In the genomic region with DNA sequence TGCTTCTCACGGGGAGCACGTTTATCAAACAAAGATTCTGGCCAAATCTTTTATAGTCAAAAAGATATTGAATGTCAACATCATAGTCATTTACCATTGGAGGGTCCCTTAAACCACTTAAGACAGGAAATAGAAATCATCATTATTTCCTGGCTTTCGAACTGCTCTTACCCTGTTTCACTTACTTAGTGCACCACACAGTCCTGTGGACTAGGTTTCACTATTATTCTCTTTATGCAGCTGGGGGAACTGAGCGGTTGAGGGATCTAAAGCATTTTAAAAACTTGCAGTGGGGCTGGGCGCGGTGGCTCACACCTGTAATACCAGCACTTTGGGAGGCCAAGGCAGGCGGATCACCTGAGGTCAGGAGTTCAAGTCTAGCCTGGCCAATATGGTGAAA, we compare ENCODE assay signal across 18 cellular contexts. TPM values are rescaled to one million over a fixed set of nuclear protein-coding genes. Genes with fewer than 3 reads are reported as not detected.
DNase-seq lines count a peak whose midpoint lies in the region; ATAC-seq and TF ChIP-seq lines count a peak whose summit lies in the region.
"Had no signal": no experiment of that assay in that cellular context is flagged by ENCODE, and none has a peak within 500 bp of the region (broad histone marks: within the 10 kb centered on the region; RNA-seq: fewer than 3 reads in every experiment).

No MANE protein-coding gene starts in this region.

- H3K4me3 ChIP-seq in DND-41 (ENCODE audit: low read depth in 1 of 2, low read length in 2 of 2) (no peak overlapping the region), Loucy (ENCODE audit: low read length, poor library complexity, severe bottlenecking) (no peak overlapping the region)
- H3K4me3 ChIP-seq: GM12878 had no signal

- H3K4me2 ChIP-seq in DND-41 (ENCODE audit: insufficient read depth, low read length) = no peak overlapping the region
- H3K4me2 ChIP-seq in Loucy (ENCODE audit: low read depth, low read length, poor library complexity, severe bottlenecking) = no peak overlapping the region

- CTCF ChIA-PET in activated CD8-positive, alpha-beta memory T cell treated with anti-CD3 and anti-CD28 coated beads, Interleukin-2, amount 10 ng/mL, durations not matched to agents 7 days and 5 days (lab: Charles Lee) = interaction anchor here (1.5 kb wide), 2 partner anchors 9 to 1414 kb away, joined by 3 to 4 read pairs; no protein-coding TSS in a partner anchor

- H3K4me1 ChIP-seq in DND-41 (ENCODE audit: insufficient read depth, low read length) (no peaks in the 10 kb centered on the region), Loucy (ENCODE audit: insufficient read depth, low read length, poor library complexity, severe bottlenecking) (no peaks in the 10 kb centered on the region)

- no peak overlapping the region for H2AFZ ChIP-seq in DND-41 (ENCODE audit: low read depth, low read length)
- H2AFZ ChIP-seq in Loucy (ENCODE audit: low read length) = 0 out of 2 replicates have a peak overlapping the region, but pooled peaks have one; percentile 29

- no peak overlapping the region for H3K9ac ChIP-seq in DND-41 (ENCODE audit: low read depth, low read length)
- H3K9ac ChIP-seq in Loucy (ENCODE audit: low read depth, low read length, poor library complexity, severe bottlenecking) = no peak overlapping the region

- H3K4me1 Mint-ChIP-seq in activated CD8-positive, alpha-beta memory T cell treated with anti-CD3 and anti-CD28 coated beads, Interleukin-2, amount 10 ng/mL, durations not matched to agents 7 days and 5 days = peaks cover 9% of the 10 kb centered on the region
- H3K4me1 Mint-ChIP-seq: CD14-positive monocyte; CD4-positive, alpha-beta memory T cell had no signal

- H3K79me2 ChIP-seq in DND-41 (ENCODE audit: insufficient read depth, low read length) = no peaks in the 10 kb centered on the region
- H3K79me2 ChIP-seq in Loucy (ENCODE audit: insufficient read depth, low read length) = no peaks in the 10 kb centered on the region

- H3K27ac Mint-ChIP-seq in activated CD8-positive, alpha-beta memory T cell treated with anti-CD3 and anti-CD28 coated beads, Interleukin-2, amount 10 ng/mL, durations not matched to agents 7 days and 5 days = no peak overlapping the region
- H3K27ac Mint-ChIP-seq: CD14-positive monocyte; CD4-positive, alpha-beta memory T cell; HFFc6 had no signal

- H3K36me3 ChIP-seq in DND-41 (ENCODE audit: insufficient read depth, low read length) (no peaks in the 10 kb centered on the region), Loucy (ENCODE audit: insufficient read depth, low read length) (no peaks in the 10 kb centered on the region)

- H4K20me1 ChIP-seq in DND-41 (ENCODE audit: insufficient read depth, low read length) = no peaks in the 10 kb centered on the region
- H4K20me1 ChIP-seq in Loucy (ENCODE audit: insufficient read depth, low read length, poor library complexity, severe bottlenecking) = no peaks in the 10 kb centered on the region

- peaks cover 7% of the 10 kb centered on the region for H3K36me3 Mint-ChIP-seq in activated CD8-positive, alpha-beta memory T cell treated with anti-CD3 and anti-CD28 coated beads, Interleukin-2, amount 10 ng/mL, durations not matched to agents 7 days and 5 days
- H3K36me3 Mint-ChIP-seq: CD14-positive monocyte; CD4-positive, alpha-beta memory T cell had no signal

- H3K9me3 ChIP-seq in DND-41 (ENCODE audit: insufficient read depth, low read length, severe bottlenecking) (no peaks in the 10 kb centered on the region), Loucy (ENCODE audit: insufficient read depth, low read depth, low read length) (no peaks in the 10 kb centered on the region)

- ATAC-seq in activated CD8-positive, alpha-beta memory T cell treated with anti-CD3 and anti-CD28 coated beads, Interleukin-2, amount 10 ng/mL, durations not matched to agents 7 days and 5 days = peak; percentile 64
- ATAC-seq in DND-41 (ENCODE audit: insufficient read depth, low read depth) = peak; percentile 47; the same call in 2 of the 3 replicates
- ATAC-seq: GM12878, HCT116 had no signal

- H3K27ac ChIP-seq in DND-41 (ENCODE audit: low read length) = no peak overlapping the region

- no peak for TF ChIP-seq CTCF in DND-41 (IDR thresholded peaks at IDR 0.05; ENCODE audit: borderline replicate concordance, extremely low read depth, low read length, poor library complexity, severe bottlenecking)
- TF ChIP-seq CTCF in Loucy (conservative IDR thresholded peaks at IDR 0.05; ENCODE audit: low read length) = no peak

- no peaks in the 10 kb centered on the region for H3K27me3 ChIP-seq in DND-41 (ENCODE audit: insufficient read depth, low read length, poor library complexity)
- H3K27me3 ChIP-seq in Loucy (ENCODE audit: insufficient read depth, low read length, poor library complexity, severe bottlenecking) = no peaks in the 10 kb centered on the region

- no peaks in the 10 kb centered on the region for H3F3A ChIP-seq in Loucy (ENCODE audit: low read depth)

- H3K9me3 Mint-ChIP-seq in activated CD8-positive, alpha-beta memory T cell treated with anti-CD3 and anti-CD28 coated beads, Interleukin-2, amount 10 ng/mL, durations not matched to agents 7 days and 5 days (ENCODE audit: low read depth) = no peaks in the 10 kb centered on the region
- H3K9me3 Mint-ChIP-seq: CD14-positive monocyte; CD4-positive, alpha-beta memory T cell; HFFc6 had no signal

- H3K4me3 Mint-ChIP-seq in activated CD8-positive, alpha-beta memory T cell treated with anti-CD3 and anti-CD28 coated beads, Interleukin-2, amount 10 ng/mL, durations not matched to agents 7 days and 5 days = no peak overlapping the region
- H3K4me3 Mint-ChIP-seq: CD14-positive monocyte; CD4-positive, alpha-beta memory T cell; HFFc6 had no signal

- DNase-seq in activated CD8-positive, alpha-beta memory T cell treated with anti-CD3 and anti-CD28 coated beads, Interleukin-2, amount 10 ng/mL, durations not matched to agents 7 days and 5 days = no peak
- no peak for DNase-seq in activated CD8-positive, alpha-beta memory T cell treated with anti-CD3 and anti-CD28 coated beads, Interleukin-2, amount 50 U/mL, for 48 hours
- DNase-seq in DND-41 = no peak
- no peak for DNase-seq in NCI-H1930 (lab: John Stamatoyannopoulos, UW)
- no peak for DNase-seq in C1 segment of cervical spinal cord (lab: John Stamatoyannopoulos, UW)
- DNase-seq: AML-193; CD4-positive, alpha-beta memory T cell; DMS153; DMS79; GF-D8; GOT3; H7; HFFc6; IMR-90 had no signal

- no peaks in the 10 kb centered on the region for H3K9me2 ChIP-seq in Loucy (replicated peaks; ENCODE audit: low read depth, low read length)

- H3K27me3 Mint-ChIP-seq in activated CD8-positive, alpha-beta memory T cell treated with anti-CD3 and anti-CD28 coated beads, Interleukin-2, amount 10 ng/mL, durations not matched to agents 7 days and 5 days = no peaks in the 10 kb centered on the region

RNA-seq across cellular contexts. Expression of a gene that starts 13.7 kb away (rescaled TPM):
- total RNA-seq in activated CD8-positive, alpha-beta memory T cell treated with anti-CD3 and anti-CD28 coated beads, Interleukin-2, amount 10 ng/mL, durations not matched to agents 7 days and 5 days = 10 to 100 TPM in 1 of 2 experiments, 1 to 10 TPM in 1; 9.7 to 10.5 TPM
- total RNA-seq: HFFc6, IMR-90 had no signal
